ENCODE assay signal across 8 cellular contexts in genomic region chr13:44197791-44198770, GRCh38.
DNase-seq lines count a peak whose midpoint lies in the region; ATAC-seq, FAIRE-seq and TF ChIP-seq lines count a peak whose summit lies in the region.

No MANE protein-coding gene starts in this region.

- H2BK120ac ChIP-seq in IMR-90 (ENCODE audit: low read depth, low read length), result no peak overlapping the region

- H3K14ac ChIP-seq in IMR-90 (replicated peaks; ENCODE audit: low read depth, low read length), result peak overlapping the region; percentile 35; the same call in 1 of the 2 replicates

- no peak overlapping the region for H2AFZ ChIP-seq in IMR-90 (replicated peaks; ENCODE audit: low read length, poor library complexity)

- peak overlapping the region; percentile 17; the same call in 1 of the 2 replicates for H2AK5ac ChIP-seq in IMR-90 (ENCODE audit: low read depth, low read length)

- no peaks in the 10 kb centered on the region for H3K27me3 ChIP-seq in GM06990 (replicated peaks; ENCODE audit: control insufficient read depth, insufficient read depth, low read length)
- no peaks in the 10 kb centered on the region; the same call in 1 of the 2 replicates for H3K27me3 ChIP-seq in IMR-90 (ENCODE audit: control insufficient read depth, insufficient read depth, low read length)
- H3K27me3 ChIP-seq in esophagus muscularis mucosa, result no peaks in the 10 kb centered on the region

- ATAC-seq in GM21367 (IDR thresholded peaks at IDR 0.05; ENCODE audit: unreplicated experiment) (peak; percentile 78), IMR-90 (ENCODE audit: low read depth) (no peak; the same call in 1 of the 2 replicates)

- no peak overlapping the region; the same call in 1 of the 2 replicates for H3K18ac ChIP-seq in IMR-90 (ENCODE audit: low read depth, low read length)

- dilution Hi-C loops in IMR-90 (cut with HindIII; ENCODE audit: low sequenced_read_pairs, unreplicated experiment), result no loop called here

- no peaks in the 10 kb centered on the region for H3K79me1 ChIP-seq in IMR-90 (ENCODE audit: low read depth in 1 of 2, low read length in 2 of 2)

- no peak overlapping the region for H3K4me3 ChIP-seq in GM06990 (replicated peaks; ENCODE audit: low read depth, low read length)
- no peak overlapping the region for H3K4me3 ChIP-seq in IMR-90 (ENCODE audit: insufficient read depth, low read depth, low read length)
- no peak overlapping the region for H3K4me3 ChIP-seq in esophagus muscularis mucosa
- no peak overlapping the region for H3K4me3 ChIP-seq in kidney (ENCODE audit: low read length in 2 of 2)

- no peak overlapping the region for H3K27ac ChIP-seq in IMR-90 (ENCODE audit: insufficient read depth, low read length)
- H3K27ac ChIP-seq in esophagus muscularis mucosa (replicated peaks in 1 of 4), result peak overlapping the region in 3 of 4 donors; percentile 59 to 65 (median 59)
- no peak overlapping the region for H3K27ac ChIP-seq in kidney (ENCODE audit: low read depth in 2 of 2, low read length in 2 of 2)

- H4K91ac ChIP-seq in IMR-90 (ENCODE audit: insufficient read depth, low read depth, low read length), result no peak overlapping the region

- TF ChIP-seq CTCF in GM06990 (IDR thresholded peaks at IDR 0.05; ENCODE audit: insufficient read depth, low read length, poor library complexity, severe bottlenecking), result no peak
- no peak for TF ChIP-seq CTCF in IMR-90 (conservative IDR thresholded peaks at IDR 0.05; ENCODE audit: low read depth, low read length)
- no peak for TF ChIP-seq CTCF in esophagus muscularis mucosa (IDR thresholded peaks at IDR 0.05)
- TF ChIP-seq CTCF in kidney (IDR thresholded peaks at IDR 0.05; ENCODE audit: borderline replicate concordance, extremely low read depth, insufficient read depth), result no peak

- no peak overlapping the region for H3K4ac ChIP-seq in IMR-90 (ENCODE audit: low read depth, low read length)

- no peak overlapping the region for H3K4me2 ChIP-seq in IMR-90 (ENCODE audit: low read depth, low read length)

- POLR2A ChIA-PET in IMR-90 (lab: Charles Lee; ENCODE audit: unreplicated experiment), result interaction anchor here (0.7 kb wide), 1 partner anchor 235 kb away, joined by 3 read pairs; no protein-coding TSS in a partner anchor

- intact Hi-C loops in IMR-90 (cut with micrococcal nuclease), result no loop called here
- intact Hi-C loops in esophagus muscularis mucosa (cut with DNase I), result loop anchor here (5.0 kb wide), 1 partner anchor 234 kb away; no protein-coding TSS in a partner anchor
- intact Hi-C loops in kidney (cut with DNase I), result no loop called here

- H3K36me3 ChIP-seq in GM06990 (ENCODE audit: control insufficient read depth, insufficient read depth, low read length) (no peaks in the 10 kb centered on the region), IMR-90 (ENCODE audit: control insufficient read depth, insufficient read depth, low read length) (no peaks in the 10 kb centered on the region), esophagus muscularis mucosa (no peaks in the 10 kb centered on the region), kidney (ENCODE audit: control insufficient read depth in 1 of 2, insufficient read depth in 2 of 2, low read length in 2 of 2) (no peaks in the 10 kb centered on the region)

- TF ChIP-seq EP300 in esophagus muscularis mucosa (IDR thresholded peaks at IDR 0.05), result no peak

- H4K5ac ChIP-seq in IMR-90 (ENCODE audit: low read depth, low read length), result no peak overlapping the region

- CTCF ChIA-PET in IMR-90 (lab: Yijun Ruan, JAX), result no interaction called here

- no peak for TF ChIP-seq RAD21 in IMR-90 (IDR thresholded peaks at IDR 0.05; ENCODE audit: low read length)

- no TSS peak for BruUV-seq in IMR-90 (replicated peaks; lab: Mats Ljungman, UMichigan)

- no peak overlapping the region for H3K56ac ChIP-seq in IMR-90 (ENCODE audit: extremely low read depth, insufficient read depth, low read length)

- no peak overlapping the region for H3K9ac ChIP-seq in IMR-90 (ENCODE audit: low read depth, low read length)
- no peak overlapping the region for H3K9ac ChIP-seq in kidney (ENCODE audit: low read length in 2 of 2)

- in situ Hi-C loops in IMR-90 (cut with MboI; ENCODE audit: low sequenced_read_pairs), result no loop called here

- H3K23ac ChIP-seq in IMR-90 (ENCODE audit: low read depth, low read length), result no peak overlapping the region

- H3K9me1 ChIP-seq in IMR-90 (ENCODE audit: insufficient read depth, low read length), result no peaks in the 10 kb centered on the region; the same call in 1 of the 2 replicates

- no peak overlapping the region for H2BK20ac ChIP-seq in IMR-90 (ENCODE audit: low read depth, low read length)

- H4K8ac ChIP-seq in IMR-90 (ENCODE audit: low read depth in 2 of 2, low read length in 2 of 2), result no peak overlapping the region

- no peak for TF ChIP-seq POLR2A in IMR-90 (IDR thresholded peaks at IDR 0.05; ENCODE audit: low read depth, low read length)
- no peak for TF ChIP-seq POLR2A in esophagus muscularis mucosa (IDR thresholded peaks at IDR 0.05; ENCODE audit: low read depth)

- peak overlapping the region; percentile 22 for H2AK9ac ChIP-seq in IMR-90 (replicated peaks; ENCODE audit: low read depth, low read length, poor library complexity)

- FAIRE-seq in kidney (lab: Jason Lieb, UNC), result no peak

- WGBS in IMR-90 (ENCODE audit: extremely low coverage in 2 of 2, insufficient read length in 1 of 2), 2 experiments, result 100% methylated on average over 1 of the region's 1 CpG; no CpG with 5 or more reads in 1 of the 2 experiments
- 82% methylated on average over 1 of the region's 1 CpG for WGBS in esophagus muscularis mucosa

- H3K4me1 ChIP-seq in IMR-90 (ENCODE audit: control insufficient read depth, insufficient read depth, low read length) (peaks cover 3% of the 10 kb centered on the region; the same call in 1 of the 2 replicates), esophagus muscularis mucosa (peaks cover 20 to 37% (median 35%) of the 10 kb centered on the region in 4 donors), kidney (ENCODE audit: control insufficient read depth in 1 of 2, insufficient read depth in 1 of 2, low read depth in 1 of 2, low read length in 2 of 2) (no peaks in the 10 kb centered on the region)

- DNase-seq in GM06990 (ENCODE audit: extremely low read depth, insufficient read length) (peak; percentile 56), IMR-90 (peak; percentile 17), esophagus muscularis mucosa (ENCODE audit: extremely low spot score) (peak; percentile 68), foreskin melanocyte (no peak), ureter (ENCODE audit: low spot score) (no peak), kidney (no peak)
- no peak for DNase-seq in activated effector memory CD4-positive, alpha-beta T cell treated with anti-CD3 and anti-CD28 coated beads, Interleukin-2, amount 50 U/mL, for 16 hours

- H3K9me3 ChIP-seq in IMR-90 (ENCODE audit: control insufficient read depth, insufficient read depth, low read length) (no peaks in the 10 kb centered on the region), esophagus muscularis mucosa (no peaks in the 10 kb centered on the region), kidney (ENCODE audit: control insufficient read depth in 1 of 2, low read length in 2 of 2) (no peaks in the 10 kb centered on the region)

- no peak overlapping the region for H2BK15ac ChIP-seq in IMR-90 (ENCODE audit: low read depth, low read length)

- H4K20me1 ChIP-seq in IMR-90 (ENCODE audit: insufficient read depth, low read length), result no peaks in the 10 kb centered on the region

- no peak overlapping the region for H2BK5ac ChIP-seq in IMR-90 (ENCODE audit: low read depth, low read length, poor library complexity, severe bottlenecking)

TF ChIP-seq in IMR-90, 13 proteins besides CTCF, POLR2A, EP300 and RAD21:
- TF ChIP-seq RCOR1 (IDR thresholded peaks at IDR 0.05; ENCODE audit: insufficient replicate concordance, low read length), result no peak
- no peak for TF ChIP-seq NFE2L2 (IDR thresholded peaks at IDR 0.05; ENCODE audit: low read depth, low read length)
- TF ChIP-seq MAFK (IDR thresholded peaks at IDR 0.05; ENCODE audit: low read depth, low read length), result no peak
- TF ChIP-seq MXI1 (IDR thresholded peaks at IDR 0.05; ENCODE audit: borderline replicate concordance, low read depth, low read length), result no peak
- TF ChIP-seq MAZ (IDR thresholded peaks at IDR 0.05; ENCODE audit: borderline replicate concordance, low read depth, low read length), result no peak
- TF ChIP-seq, protein P1, sequence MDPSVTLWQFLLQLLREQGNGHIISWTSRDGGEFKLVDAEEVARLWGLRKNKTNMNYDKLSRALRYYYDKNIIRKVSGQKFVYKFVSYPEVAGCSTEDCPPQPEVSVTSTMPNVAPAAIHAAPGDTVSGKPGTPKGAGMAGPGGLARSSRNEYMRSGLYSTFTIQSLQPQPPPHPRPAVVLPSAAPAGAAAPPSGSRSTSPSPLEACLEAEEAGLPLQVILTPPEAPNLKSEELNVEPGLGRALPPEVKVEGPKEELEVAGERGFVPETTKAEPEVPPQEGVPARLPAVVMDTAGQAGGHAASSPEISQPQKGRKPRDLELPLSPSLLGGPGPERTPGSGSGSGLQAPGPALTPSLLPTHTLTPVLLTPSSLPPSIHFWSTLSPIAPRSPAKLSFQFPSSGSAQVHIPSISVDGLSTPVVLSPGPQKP (IDR thresholded peaks at IDR 0.05; ENCODE audit: borderline replicate concordance, low read depth, low read length), result no peak
- TF ChIP-seq BHLHE40 (IDR thresholded peaks at IDR 0.05; ENCODE audit: low read depth, low read length), result no peak

Comparison
In these comparisons a context has a peak if more than half of its experiments do, and no peak if none do; other contexts are left out.
1. DNase-seq: peak in GM06990 (single experiment), IMR-90 (single experiment) and esophagus muscularis mucosa (single experiment); none in foreskin melanocyte (single experiment), ureter (single experiment), kidney (single experiment) and activated effector memory CD4-positive, alpha-beta T cell treated with anti-CD3 and anti-CD28 coated beads, Interleukin-2, amount 50 U/mL, for 16 hours (single experiment).
2. H3K27ac ChIP-seq: peak in esophagus muscularis mucosa (3 of 4); none in IMR-90 (single experiment) and kidney (0 of 2).